ENCODE assay signal across 10 cellular contexts in genomic region chr1:21307663-21308062, GRCh38. TPM values are rescaled to one million over a fixed set of nuclear protein-coding genes. Genes with fewer than 3 reads are reported as not detected.
DNase-seq lines count a peak whose midpoint lies in the region; ATAC-seq and TF ChIP-seq lines count a peak whose summit lies in the region.
"Had no signal": no experiment of that assay in that cellular context is flagged by ENCODE, and none has a peak within 500 bp of the region (broad histone marks: within the 10 kb centered on the region; RNA-seq: fewer than 3 reads in every experiment).

No MANE protein-coding gene starts in this region.

- H3K27me3 ChIP-seq in esophagus muscularis mucosa (no peaks in the 10 kb centered on the region), stomach (no peaks in the 10 kb centered on the region)
- H3K27me3 ChIP-seq: heart right ventricle had no signal

- POLR2A ChIA-PET in T-cell (lab: Charles Lee): no interaction called here

- H3K4me3 Mint-ChIP-seq in T-cell: peak overlapping the region in 1 of 3 donors; percentile 53

- peaks cover 60 to 68% (median 68%) of the 10 kb centered on the region in 3 donors for H3K4me1 Mint-ChIP-seq in T-cell

- no peaks in the 10 kb centered on the region for H3K36me3 ChIP-seq in esophagus muscularis mucosa
- H3K36me3 ChIP-seq in stomach: no peaks in the 10 kb centered on the region
- H3K36me3 ChIP-seq: heart right ventricle had no signal

- H3K9me3 ChIP-seq in esophagus muscularis mucosa: no peaks in the 10 kb centered on the region
- H3K9me3 ChIP-seq in stomach: no peaks in the 10 kb centered on the region

- DNase-seq in activated CD8-positive, alpha-beta memory T cell treated with anti-CD3 and anti-CD28 coated beads for 24 hours: peak; percentile 66
- no peak for DNase-seq in activated CD8-positive, alpha-beta memory T cell treated with anti-CD3 and anti-CD28 coated beads, Interleukin-2, amount 50 U/mL, for 48 hours
- peak in 2 of 34 experiments; percentile 28 to 29 for DNase-seq in T-cell
- no peak for DNase-seq in esophagus muscularis mucosa (ENCODE audit: extremely low spot score)
- DNase-seq in stomach: no peak
- no peak for DNase-seq in medulla oblongata (ENCODE audit: extremely low spot score)
- DNase-seq in OCI-M2 (lab: John Stamatoyannopoulos, UW; ENCODE audit: unreplicated experiment): no peak
- DNase-seq: heart right ventricle, NCI-H1048 had no signal

- H3K27me3 Mint-ChIP-seq in T-cell: no peaks in the 10 kb centered on the region

- 96% methylated on average over 5 of the region's 6 CpGs for WGBS in esophagus muscularis mucosa
- 65 to 74% (median 71%) methylated on average over 6 of the region's 6 CpGs for WGBS in stomach, 5 donors

- peaks cover 7% of the 10 kb centered on the region for H3K36me3 Mint-ChIP-seq in T-cell

- H3K4me1 ChIP-seq in esophagus muscularis mucosa (peaks cover 45 to 91% (median 83%) of the 10 kb centered on the region in 4 donors), stomach (peaks cover 50 to 97% (median 73%) of the 10 kb centered on the region in 4 donors)

- no peak for TF ChIP-seq CTCF in esophagus muscularis mucosa (IDR thresholded peaks at IDR 0.05)
- no peak for TF ChIP-seq CTCF in stomach (IDR thresholded peaks at IDR 0.05)

- H3K27ac Mint-ChIP-seq in T-cell: peak overlapping the region; percentile 64 to 73

- H3K9me3 Mint-ChIP-seq in T-cell: no peaks in the 10 kb centered on the region

- peak overlapping the region; percentile 75 to 82 (median 76) for H3K27ac ChIP-seq in esophagus muscularis mucosa (replicated peaks in 1 of 4)
- peak overlapping the region in 4 of 5 donors; percentile 48 to 84 (median 60) for H3K27ac ChIP-seq in stomach

- TF ChIP-seq EP300 in esophagus muscularis mucosa (IDR thresholded peaks at IDR 0.05): no peak
- TF ChIP-seq EP300 in stomach (IDR thresholded peaks at IDR 0.05): no peak

- intact Hi-C loops in esophagus muscularis mucosa (cut with DNase I) (no loop called here), stomach (cut with DNase I; ENCODE audit: low total_unique reads) (no loop called here)

- no peak for TF ChIP-seq POLR2A in esophagus muscularis mucosa (IDR thresholded peaks at IDR 0.05; ENCODE audit: low read depth)
- TF ChIP-seq POLR2A in stomach (IDR thresholded peaks at IDR 0.05): no peak

- CTCF ChIA-PET in T-cell (lab: Charles Lee): interaction anchor here in 1 of 2 donors (0.6 kb wide), 1 partner anchor 99 kb away, joined by 4 read pairs; no protein-coding TSS in a partner anchor

- no peak overlapping the region for H3K4me3 ChIP-seq in esophagus muscularis mucosa
- H3K4me3 ChIP-seq in stomach: no peak overlapping the region
- H3K4me3 ChIP-seq: heart right ventricle had no signal

- ATAC-seq in T-cell (replicated peaks in 1 of 4) (peak; percentile 61 to 79 (median 69)), HG03196 (IDR thresholded peaks at IDR 0.05; ENCODE audit: unreplicated experiment) (no peak)

RNA-seq across cellular contexts. Expression of gene ECE1, which starts 17.4 kb away (rescaled TPM):
- 10 to 100 TPM; 81.0 to 94.5 (median 87.1) TPM for total RNA-seq in T-cell
- total RNA-seq in esophagus muscularis mucosa: 100 to 1,000 TPM in 1 of 4 donors, 10 to 100 TPM in 3; 53.6 to 101 (median 80.7) TPM
- total RNA-seq in stomach: 100 to 1,000 TPM in 2 of 5 donors, 10 to 100 TPM in 3; 40.2 to 574 (median 71.4) TPM
- 10 to 100 TPM; 17.6 to 30.9 (median 25.4) TPM for polyA plus RNA-seq in stomach
